Comparison of ENCODE assay signal across 16 cellular contexts in genomic region chr10:63054889-63055606, GRCh38.
"Had no signal": no experiment of that assay in that cellular context is flagged by ENCODE, and none has a peak within 500 bp of the region (broad histone marks: within the 10 kb centered on the region; RNA-seq: fewer than 3 reads in every experiment).

No MANE protein-coding gene starts in this region.

- H3K9me3 ChIP-seq: left ventricle myocardium inferior, SK-N-SH, tibial nerve had no signal

- DNase-seq: activated CD4-positive, alpha-beta memory T cell treated with anti-CD3 and anti-CD28 coated beads, Interleukin-2, amount 10 ng/mL, durations not matched to agents 7 days and 5 days; activated CD4-positive, CD25-positive, alpha-beta regulatory T cell treated with anti-CD3 and anti-CD28 coated beads, Interleukin-2, amount 50 U/mL, for 72 hours; activated CD8-positive, alpha-beta memory T cell treated with anti-CD3 and anti-CD28 coated beads, Interleukin-2, amount 50 U/mL, for 4 hours; activated naive CD4-positive, alpha-beta T cell; dorsolateral prefrontal cortex; endodermal cell; erythroblast; left ventricle myocardium inferior; naive thymus-derived CD8-positive, alpha-beta T cell; SK-N-SH; stimulated activated CD4-positive, alpha-beta T cell treated with anti-CD3 and anti-CD28 coated beads, Interleukin-1b, Interleukin-23, amount 100 ng/mL, for 48 hours; T-helper 1 cell; T1000 had no signal

- H3K36me3 ChIP-seq: left ventricle myocardium inferior, tibial nerve had no signal

- H3K27me3 ChIP-seq: tibial nerve had no signal

- H3K4me1 Mint-ChIP-seq: memory B cell; naive thymus-derived CD8-positive, alpha-beta T cell had no signal

- H3K36me3 Mint-ChIP-seq: memory B cell; naive thymus-derived CD8-positive, alpha-beta T cell had no signal

- ATAC-seq: naive thymus-derived CD8-positive, alpha-beta T cell had no signal

- H3K4me1 ChIP-seq: left ventricle myocardium inferior, parathyroid adenoma had no signal

- H3K27ac ChIP-seq: dorsolateral prefrontal cortex, left ventricle myocardium inferior, parathyroid adenoma, tibial nerve had no signal

- H3K9me3 Mint-ChIP-seq: endodermal cell; memory B cell; naive thymus-derived CD8-positive, alpha-beta T cell had no signal

- H3K27ac Mint-ChIP-seq: activated CD4-positive, alpha-beta memory T cell treated with anti-CD3 and anti-CD28 coated beads, Interleukin-2, amount 10 ng/mL, durations not matched to agents 7 days and 5 days; endodermal cell; memory B cell; naive thymus-derived CD8-positive, alpha-beta T cell had no signal

- H3K4me3 Mint-ChIP-seq: activated CD4-positive, alpha-beta memory T cell treated with anti-CD3 and anti-CD28 coated beads, Interleukin-2, amount 10 ng/mL, durations not matched to agents 7 days and 5 days; endodermal cell; memory B cell; naive thymus-derived CD8-positive, alpha-beta T cell had no signal

- H3K4me3 ChIP-seq: dorsolateral prefrontal cortex, left ventricle myocardium inferior, tibial nerve had no signal
